Comparison of ENCODE assay signal across 8 cellular contexts in the genomic region with DNA sequence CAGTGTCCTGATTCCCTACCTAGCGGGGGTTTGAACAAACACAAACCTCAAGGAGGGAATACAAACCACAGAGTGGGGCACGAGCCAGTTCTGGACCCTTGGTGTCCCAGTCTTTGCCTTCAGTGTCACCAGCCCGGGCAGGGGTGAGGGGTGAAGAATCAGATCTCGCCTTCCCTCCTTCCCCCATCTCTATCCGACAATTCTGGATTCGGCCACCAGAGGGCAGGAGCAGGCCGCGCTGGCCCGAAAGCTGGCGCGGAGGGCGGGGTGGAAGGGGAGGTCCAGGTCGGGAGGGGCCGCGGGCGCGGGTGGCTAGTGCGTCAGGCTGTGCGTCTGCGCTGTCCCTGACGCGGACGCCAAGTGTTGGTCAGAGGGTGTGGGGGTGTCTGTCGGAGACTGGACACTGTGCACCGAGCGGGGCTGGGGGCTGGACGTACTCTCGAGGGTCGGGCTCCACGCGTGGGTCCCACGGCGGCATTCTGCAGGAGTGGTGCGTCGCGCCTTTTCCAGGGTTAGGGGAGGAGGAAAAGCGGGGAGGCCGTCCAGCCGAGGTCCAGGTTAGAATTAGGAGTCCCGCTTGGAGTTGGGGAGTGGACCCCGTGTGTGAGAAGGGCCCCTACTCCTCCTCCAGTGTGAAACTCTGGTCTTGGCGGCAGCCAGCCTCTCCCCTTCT. TPM values are rescaled to one million over a fixed set of nuclear protein-coding genes. Genes with fewer than 3 reads are reported as not detected.
DNase-seq lines count a peak whose midpoint lies in the region; ATAC-seq, FAIRE-seq and TF ChIP-seq lines count a peak whose summit lies in the region.

No MANE protein-coding gene starts in this region.

- TF ChIP-seq CTCF in DND-41 (IDR thresholded peaks at IDR 0.05; ENCODE audit: borderline replicate concordance, extremely low read depth, low read length, poor library complexity, severe bottlenecking) (peak; percentile 75), HepG2 (CRISPR knock-in tag; IDR thresholded peaks at IDR 0.05) (peak; percentile 98)

- intact Hi-C loops in activated CD4-positive, alpha-beta T cell treated with anti-CD3 and anti-CD28 coated beads, Interleukin-2, amount 10 ng/mL, durations not matched to agents 24 days and 14 days (cut with micrococcal nuclease): loop anchor here (1.0 to 5.0 kb wide), 2 partner anchors 16 to 34 kb away; no protein-coding TSS in a partner anchor
- intact Hi-C loops in dendritic cell treated with granulocyte-macrophage colony-stimulating factor and Interleukin-4, amounts not matched to agents 40 ng/mL and 50 ng/mL, for 4 days (cut with micrococcal nuclease): no loop called here
- intact Hi-C loops in HepG2 (cut with micrococcal nuclease; ENCODE audit: unreplicated experiment): loop anchor here (1.0 kb wide), 1 partner anchor 63 kb away; no protein-coding TSS in a partner anchor

- in situ Hi-C loops in HepG2 (cut with HindIII; ENCODE audit: extremely low pct_ligation_motif_present, low pct_unique_long_range_greater_than_20kb): no loop called here

- ATAC-seq in DND-41 (ENCODE audit: insufficient read depth, low read depth) (peak; percentile 67), HG03108 (IDR thresholded peaks at IDR 0.05; ENCODE audit: unreplicated experiment) (peak; percentile 58), HepG2 (peak; percentile 59), GM21528 (IDR thresholded peaks at IDR 0.05; ENCODE audit: low FRiP score, unreplicated experiment) (no peak)

- TF ChIP-seq RAD21 in HepG2 (CRISPR knock-in tag; IDR thresholded peaks at IDR 0.05): peak; percentile 79

- BruUV-seq in HepG2 (replicated peaks; lab: Mats Ljungman, UMichigan): no TSS peak

- no peaks in the 10 kb centered on the region for H3K36me3 ChIP-seq in DND-41 (ENCODE audit: insufficient read depth, low read length)
- no peaks in the 10 kb centered on the region for H3K36me3 ChIP-seq in HepG2 (replicated peaks in 1 of 2; ENCODE audit: control insufficient read depth in 1 of 2, insufficient read depth in 2 of 2, low read length in 2 of 2)

- H3K4me3 Mint-ChIP-seq in activated CD4-positive, alpha-beta T cell treated with anti-CD3 and anti-CD28 coated beads, Interleukin-2, amount 10 ng/mL, durations not matched to agents 24 days and 14 days: peak overlapping the region; percentile 34
- H3K4me3 Mint-ChIP-seq in dendritic cell treated with granulocyte-macrophage colony-stimulating factor and Interleukin-4, amounts not matched to agents 40 ng/mL and 50 ng/mL, for 4 days: peak overlapping the region; percentile 62

- H2AFZ ChIP-seq in DND-41 (ENCODE audit: low read depth, low read length) (no peak overlapping the region), HepG2 (ENCODE audit: low read length) (no peak overlapping the region)

- H3K9ac ChIP-seq in DND-41 (ENCODE audit: low read depth, low read length): no peak overlapping the region
- no peak overlapping the region for H3K9ac ChIP-seq in HepG2 (ENCODE audit: insufficient read depth, low read depth, low read length)

- WGBS in HepG2 (ENCODE audit: low lambda C conversion rate): 5% methylated on average over 38 of the region's 42 CpGs

- POLR2A ChIA-PET in HepG2 (lab: Yijun Ruan, JAX): no interaction called here

- H3K4me2 ChIP-seq in DND-41 (ENCODE audit: insufficient read depth, low read length) (no peak overlapping the region), HepG2 (ENCODE audit: low read depth, low read length) (peak overlapping the region; percentile 72)

- TF ChIP-seq EP300 in HepG2 (IDR thresholded peaks at IDR 0.05; ENCODE audit: low read depth in 2 of 2, low read length in 2 of 2): no peak
- no peak for TF ChIP-seq EP300 in HepG2 (CRISPR knock-in tag; IDR thresholded peaks at IDR 0.05; ENCODE audit: borderline replicate concordance)

- H3K4me3 ChIP-seq in DND-41 (ENCODE audit: low read depth in 1 of 2, low read length in 2 of 2) (no peak overlapping the region), HepG2 (replicated peaks in 1 of 3; ENCODE audit: insufficient read depth in 1 of 3, low read depth in 2 of 3, low read length in 3 of 3) (peak overlapping the region in 1 of 3 experiments; percentile 64; a peak in 1 of 6 replicates)

- DNase-seq in DND-41: peak; percentile 67
- DNase-seq in NCI-H446 (lab: John Stamatoyannopoulos, UW): peak; percentile 61 to 90
- DNase-seq in activated CD4-positive, alpha-beta T cell treated with anti-CD3 and anti-CD28 coated beads, Interleukin-2, amount 10 ng/mL, durations not matched to agents 24 days and 14 days: peak; percentile 93
- DNase-seq in HepG2 (ENCODE audit: low spot score): peak; percentile 58
- DNase-seq in stimulated activated CD4-positive, alpha-beta T cell treated with anti-CD3 and anti-CD28 coated beads, Interleukin-2, amount 100 ng/mL, for 48 hours: peak; percentile 89 to 93

- no peaks in the 10 kb centered on the region for H3K36me3 Mint-ChIP-seq in activated CD4-positive, alpha-beta T cell treated with anti-CD3 and anti-CD28 coated beads, Interleukin-2, amount 10 ng/mL, durations not matched to agents 24 days and 14 days (ENCODE audit: low read depth)
- H3K36me3 Mint-ChIP-seq in dendritic cell treated with granulocyte-macrophage colony-stimulating factor and Interleukin-4, amounts not matched to agents 40 ng/mL and 50 ng/mL, for 4 days (ENCODE audit: low read depth): no peaks in the 10 kb centered on the region

- H4K20me1 ChIP-seq in DND-41 (ENCODE audit: insufficient read depth, low read length): peaks cover 17% of the 10 kb centered on the region
- peaks cover 42% of the 10 kb centered on the region; the same call in 1 of the 2 replicates for H4K20me1 ChIP-seq in HepG2 (ENCODE audit: insufficient read depth, low read length)

- peaks cover 3% of the 10 kb centered on the region for H3K4me1 Mint-ChIP-seq in activated CD4-positive, alpha-beta T cell treated with anti-CD3 and anti-CD28 coated beads, Interleukin-2, amount 10 ng/mL, durations not matched to agents 24 days and 14 days
- H3K4me1 Mint-ChIP-seq in dendritic cell treated with granulocyte-macrophage colony-stimulating factor and Interleukin-4, amounts not matched to agents 40 ng/mL and 50 ng/mL, for 4 days (ENCODE audit: low read depth): peaks cover 15% of the 10 kb centered on the region

- no peak for TF ChIP-seq POLR2A in HepG2 (IDR thresholded peaks at IDR 0.05; ENCODE audit: insufficient read depth in 1 of 2, low read depth in 2 of 2, low read length in 2 of 2)

- H3K4me1 ChIP-seq in DND-41 (ENCODE audit: insufficient read depth, low read length) (peaks cover 4% of the 10 kb centered on the region; the same call in 1 of the 2 replicates), HepG2 (ENCODE audit: insufficient read depth, low read length) (peaks cover 21% of the 10 kb centered on the region)

- H3K27me3 Mint-ChIP-seq in activated CD4-positive, alpha-beta T cell treated with anti-CD3 and anti-CD28 coated beads, Interleukin-2, amount 10 ng/mL, durations not matched to agents 24 days and 14 days: peaks cover 81% of the 10 kb centered on the region
- H3K27me3 Mint-ChIP-seq in dendritic cell treated with granulocyte-macrophage colony-stimulating factor and Interleukin-4, amounts not matched to agents 40 ng/mL and 50 ng/mL, for 4 days: peaks cover 96% of the 10 kb centered on the region

- peak; percentile 77 for FAIRE-seq in HepG2 (lab: Jason Lieb, UNC)

- H3K27ac Mint-ChIP-seq in activated CD4-positive, alpha-beta T cell treated with anti-CD3 and anti-CD28 coated beads, Interleukin-2, amount 10 ng/mL, durations not matched to agents 24 days and 14 days: no peak overlapping the region
- H3K27ac Mint-ChIP-seq in dendritic cell treated with granulocyte-macrophage colony-stimulating factor and Interleukin-4, amounts not matched to agents 40 ng/mL and 50 ng/mL, for 4 days: no peak overlapping the region

- CTCF ChIA-PET in HepG2 (lab: Yijun Ruan, JAX; ENCODE audit: low intra/inter-chr PET ratio, low total read pairs): interaction anchor here (0.8 to 2.7 kb wide), 5 partner anchors 14 to 159 kb away, joined by 3 to 12 read pairs (median 4); no protein-coding TSS in a partner anchor

- no peaks in the 10 kb centered on the region for H3K9me3 Mint-ChIP-seq in activated CD4-positive, alpha-beta T cell treated with anti-CD3 and anti-CD28 coated beads, Interleukin-2, amount 10 ng/mL, durations not matched to agents 24 days and 14 days
- H3K9me3 Mint-ChIP-seq in dendritic cell treated with granulocyte-macrophage colony-stimulating factor and Interleukin-4, amounts not matched to agents 40 ng/mL and 50 ng/mL, for 4 days: no peaks in the 10 kb centered on the region

- H3K27me3 ChIP-seq in DND-41 (ENCODE audit: insufficient read depth, low read length, poor library complexity) (peaks cover 24% of the 10 kb centered on the region), HepG2 (ENCODE audit: control insufficient read depth in 1 of 2, insufficient read depth in 2 of 2, low read length in 2 of 2) (peaks cover 52 to 96% of the 10 kb centered on the region in 2 experiments)

- H3K79me2 ChIP-seq in DND-41 (ENCODE audit: insufficient read depth, low read length) (no peaks in the 10 kb centered on the region), HepG2 (ENCODE audit: insufficient read depth, low read length) (no peaks in the 10 kb centered on the region)

- H3K27ac ChIP-seq in DND-41 (ENCODE audit: low read length): no peak overlapping the region
- no peak overlapping the region for H3K27ac ChIP-seq in HepG2 (ENCODE audit: extremely low read length, insufficient read depth, low read length)

- H3K9me3 ChIP-seq in DND-41 (ENCODE audit: insufficient read depth, low read length, severe bottlenecking): no peaks in the 10 kb centered on the region
- H3K9me3 ChIP-seq in HepG2 (ENCODE audit: low read length): no peaks in the 10 kb centered on the region

RNA-seq across cellular contexts. Expression of a gene that starts 2.9 kb away (rescaled TPM):
- total RNA-seq in activated CD4-positive, alpha-beta T cell treated with anti-CD3 and anti-CD28 coated beads, Interleukin-2, amount 10 ng/mL, durations not matched to agents 24 days and 14 days: not detected in 2 replicates
- not detected in 2 replicates for total RNA-seq in HepG2 (2016; rRNA removed; fragmentation: Illumina TruSeq; extraction: Trizol)
- not detected in 2 replicates for total RNA-seq in HepG2 (2016; cell fraction: cytosol; rRNA removed; fragmentation: Illumina TruSeq; extraction: Trizol; ENCODE audit: low read depth)
- not detected in 2 replicates for total RNA-seq in HepG2 (2016; cell fraction: insoluble cytoplasmic fraction; rRNA removed; fragmentation: Illumina TruSeq; extraction: Trizol)
- not detected in 2 replicates for total RNA-seq in HepG2 (2016; cell fraction: membrane; rRNA removed; fragmentation: Illumina TruSeq; extraction: Trizol)
- not detected in 2 replicates for total RNA-seq in HepG2 (2016; cell fraction: nucleus; rRNA removed; fragmentation: Illumina TruSeq; extraction: Trizol)
- polyA plus RNA-seq in HepG2 (2011; rRNA removed): not detected in 2 replicates
- polyA plus RNA-seq in HepG2 (2011; cell fraction: cytosol; rRNA removed): not detected in 2 replicates
- not detected in 2 replicates for polyA plus RNA-seq in HepG2 (2011; cell fraction: nucleus; rRNA removed)
- polyA plus RNA-seq in HepG2 (2012): not detected in 2 replicates
- polyA plus RNA-seq in HepG2 (2016; cell fraction: cytosol; fragmentation: Illumina TruSeq; extraction: Trizol; ENCODE audit: low read depth): not detected in 2 replicates
- polyA plus RNA-seq in HepG2 (2016; cell fraction: insoluble cytoplasmic fraction; fragmentation: Illumina TruSeq; extraction: Trizol; ENCODE audit: low read depth): not detected in 2 replicates
- not detected in 2 replicates for polyA plus RNA-seq in HepG2 (2016; cell fraction: membrane; fragmentation: Illumina TruSeq; extraction: Trizol; ENCODE audit: low read depth)
- polyA plus RNA-seq in HepG2 (2016; cell fraction: nucleus; fragmentation: Illumina TruSeq; extraction: Trizol; ENCODE audit: insufficient read depth, low read depth): not detected in 2 replicates
- not detected in 2 replicates for polyA minus RNA-seq in HepG2 (2011; rRNA and poly(A)+ RNA removed; ENCODE audit: low replicate concordance)
- polyA minus RNA-seq in HepG2 (2011; cell fraction: cytosol; rRNA and poly(A)+ RNA removed): not detected in 2 replicates
- polyA minus RNA-seq in HepG2 (2011; cell fraction: nucleus; rRNA and poly(A)+ RNA removed): not detected in 2 replicates

RNA-seq across cellular contexts. Expression of a gene that starts 11.1 kb away (rescaled TPM):
- not detected in 2 replicates for total RNA-seq in activated CD4-positive, alpha-beta T cell treated with anti-CD3 and anti-CD28 coated beads, Interleukin-2, amount 10 ng/mL, durations not matched to agents 24 days and 14 days
- total RNA-seq in HepG2 (2016; rRNA removed; fragmentation: Illumina TruSeq; extraction: Trizol): not detected in 2 replicates
- not detected in 2 replicates for total RNA-seq in HepG2 (2016; cell fraction: cytosol; rRNA removed; fragmentation: Illumina TruSeq; extraction: Trizol; ENCODE audit: low read depth)
- total RNA-seq in HepG2 (2016; cell fraction: insoluble cytoplasmic fraction; rRNA removed; fragmentation: Illumina TruSeq; extraction: Trizol): not detected in 2 replicates
- not detected in 2 replicates for total RNA-seq in HepG2 (2016; cell fraction: membrane; rRNA removed; fragmentation: Illumina TruSeq; extraction: Trizol)
- total RNA-seq in HepG2 (2016; cell fraction: nucleus; rRNA removed; fragmentation: Illumina TruSeq; extraction: Trizol): not detected in 2 replicates
- not detected in 2 replicates for polyA plus RNA-seq in HepG2 (2011; rRNA removed)
- not detected in 2 replicates for polyA plus RNA-seq in HepG2 (2011; cell fraction: cytosol; rRNA removed)
- not detected in 2 replicates for polyA plus RNA-seq in HepG2 (2011; cell fraction: nucleus; rRNA removed)
- polyA plus RNA-seq in HepG2 (2012): not detected in 2 replicates
- polyA plus RNA-seq in HepG2 (2016; cell fraction: cytosol; fragmentation: Illumina TruSeq; extraction: Trizol; ENCODE audit: low read depth): not detected in 2 replicates
- polyA plus RNA-seq in HepG2 (2016; cell fraction: insoluble cytoplasmic fraction; fragmentation: Illumina TruSeq; extraction: Trizol; ENCODE audit: low read depth): not detected in 2 replicates
- not detected in 2 replicates for polyA plus RNA-seq in HepG2 (2016; cell fraction: membrane; fragmentation: Illumina TruSeq; extraction: Trizol; ENCODE audit: low read depth)
- not detected in 2 replicates for polyA plus RNA-seq in HepG2 (2016; cell fraction: nucleus; fragmentation: Illumina TruSeq; extraction: Trizol; ENCODE audit: insufficient read depth, low read depth)
- not detected in 2 replicates for polyA minus RNA-seq in HepG2 (2011; rRNA and poly(A)+ RNA removed; ENCODE audit: low replicate concordance)
- not detected in 2 replicates for polyA minus RNA-seq in HepG2 (2011; cell fraction: cytosol; rRNA and poly(A)+ RNA removed)
- not detected in 2 replicates for polyA minus RNA-seq in HepG2 (2011; cell fraction: nucleus; rRNA and poly(A)+ RNA removed)

RNA-seq across cellular contexts. Expression of a gene that starts 36.6 kb away (rescaled TPM):
- not detected in 2 replicates for total RNA-seq in activated CD4-positive, alpha-beta T cell treated with anti-CD3 and anti-CD28 coated beads, Interleukin-2, amount 10 ng/mL, durations not matched to agents 24 days and 14 days
- not detected in 2 replicates for total RNA-seq in HepG2 (2016; rRNA removed; fragmentation: Illumina TruSeq; extraction: Trizol)
- total RNA-seq in HepG2 (2016; cell fraction: cytosol; rRNA removed; fragmentation: Illumina TruSeq; extraction: Trizol; ENCODE audit: low read depth): not detected in 2 replicates
- total RNA-seq in HepG2 (2016; cell fraction: insoluble cytoplasmic fraction; rRNA removed; fragmentation: Illumina TruSeq; extraction: Trizol): not detected in 2 replicates
- total RNA-seq in HepG2 (2016; cell fraction: membrane; rRNA removed; fragmentation: Illumina TruSeq; extraction: Trizol): not detected in 2 replicates
- total RNA-seq in HepG2 (2016; cell fraction: nucleus; rRNA removed; fragmentation: Illumina TruSeq; extraction: Trizol): not detected in 2 replicates
- polyA plus RNA-seq in HepG2 (2011; rRNA removed): not detected in 2 replicates
- polyA plus RNA-seq in HepG2 (2011; cell fraction: cytosol; rRNA removed): 0.03 and 0.04 TPM in 2 replicates
- not detected in 2 replicates for polyA plus RNA-seq in HepG2 (2011; cell fraction: nucleus; rRNA removed)
- not detected in 2 replicates for polyA plus RNA-seq in HepG2 (2012)
- not detected in 2 replicates for polyA plus RNA-seq in HepG2 (2016; cell fraction: cytosol; fragmentation: Illumina TruSeq; extraction: Trizol; ENCODE audit: low read depth)
- polyA plus RNA-seq in HepG2 (2016; cell fraction: insoluble cytoplasmic fraction; fragmentation: Illumina TruSeq; extraction: Trizol; ENCODE audit: low read depth): not detected in 2 replicates
- 0.08 TPM in 1 of 2 replicates, not detected in the other for polyA plus RNA-seq in HepG2 (2016; cell fraction: membrane; fragmentation: Illumina TruSeq; extraction: Trizol; ENCODE audit: low read depth)
- not detected in 2 replicates for polyA plus RNA-seq in HepG2 (2016; cell fraction: nucleus; fragmentation: Illumina TruSeq; extraction: Trizol; ENCODE audit: insufficient read depth, low read depth)
- 0.49 TPM in 1 of 2 replicates, not detected in the other for polyA minus RNA-seq in HepG2 (2011; rRNA and poly(A)+ RNA removed; ENCODE audit: low replicate concordance)
- polyA minus RNA-seq in HepG2 (2011; cell fraction: cytosol; rRNA and poly(A)+ RNA removed): not detected in 2 replicates
- not detected in 2 replicates for polyA minus RNA-seq in HepG2 (2011; cell fraction: nucleus; rRNA and poly(A)+ RNA removed)

RNA-seq across cellular contexts. Expression of a gene that starts 45.2 kb away (rescaled TPM):
- total RNA-seq in activated CD4-positive, alpha-beta T cell treated with anti-CD3 and anti-CD28 coated beads, Interleukin-2, amount 10 ng/mL, durations not matched to agents 24 days and 14 days: not detected in 2 replicates
- not detected in 2 replicates for total RNA-seq in HepG2 (2016; rRNA removed; fragmentation: Illumina TruSeq; extraction: Trizol)
- not detected in 2 replicates for total RNA-seq in HepG2 (2016; cell fraction: cytosol; rRNA removed; fragmentation: Illumina TruSeq; extraction: Trizol; ENCODE audit: low read depth)
- total RNA-seq in HepG2 (2016; cell fraction: insoluble cytoplasmic fraction; rRNA removed; fragmentation: Illumina TruSeq; extraction: Trizol): not detected in 2 replicates
- total RNA-seq in HepG2 (2016; cell fraction: membrane; rRNA removed; fragmentation: Illumina TruSeq; extraction: Trizol): not detected in 2 replicates
- not detected in 2 replicates for total RNA-seq in HepG2 (2016; cell fraction: nucleus; rRNA removed; fragmentation: Illumina TruSeq; extraction: Trizol)
- polyA plus RNA-seq in HepG2 (2011; rRNA removed): 0.03 and 0.05 TPM in 2 replicates
- 0.03 TPM in 2 replicates for polyA plus RNA-seq in HepG2 (2011; cell fraction: cytosol; rRNA removed)
- 0.17 and 0.18 TPM in 2 replicates for polyA plus RNA-seq in HepG2 (2011; cell fraction: nucleus; rRNA removed)
- polyA plus RNA-seq in HepG2 (2012): 0.09 TPM in 1 of 2 replicates, not detected in the other
- not detected in 2 replicates for polyA plus RNA-seq in HepG2 (2016; cell fraction: cytosol; fragmentation: Illumina TruSeq; extraction: Trizol; ENCODE audit: low read depth)
- not detected in 2 replicates for polyA plus RNA-seq in HepG2 (2016; cell fraction: insoluble cytoplasmic fraction; fragmentation: Illumina TruSeq; extraction: Trizol; ENCODE audit: low read depth)
- polyA plus RNA-seq in HepG2 (2016; cell fraction: membrane; fragmentation: Illumina TruSeq; extraction: Trizol; ENCODE audit: low read depth): not detected in 2 replicates
- polyA plus RNA-seq in HepG2 (2016; cell fraction: nucleus; fragmentation: Illumina TruSeq; extraction: Trizol; ENCODE audit: insufficient read depth, low read depth): not detected in 2 replicates
- polyA minus RNA-seq in HepG2 (2011; rRNA and poly(A)+ RNA removed; ENCODE audit: low replicate concordance): not detected in 2 replicates
- not detected in 2 replicates for polyA minus RNA-seq in HepG2 (2011; cell fraction: cytosol; rRNA and poly(A)+ RNA removed)
- not detected in 2 replicates for polyA minus RNA-seq in HepG2 (2011; cell fraction: nucleus; rRNA and poly(A)+ RNA removed)
